Comparison of ENCODE assay signal across 24 cellular contexts in the genomic region with DNA sequence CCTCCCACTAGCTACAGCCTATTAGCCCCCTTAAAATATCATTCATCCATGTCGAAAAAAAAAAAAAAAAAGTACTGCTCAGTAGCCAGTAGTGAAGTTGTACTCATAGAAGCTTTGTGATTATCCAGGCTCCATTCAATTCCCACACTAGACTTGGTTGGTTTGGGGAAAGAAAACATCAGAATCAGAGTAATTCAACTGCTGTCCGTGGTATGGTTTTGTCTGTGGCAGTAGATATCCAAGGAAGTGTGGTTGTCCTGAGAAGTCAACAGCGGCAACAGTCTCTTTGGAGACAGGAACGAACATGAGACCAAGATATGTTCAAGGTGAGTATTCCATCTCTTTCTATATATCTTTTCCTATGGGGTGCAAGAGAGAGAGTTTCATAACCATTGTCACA.
"Had no signal": no experiment of that assay in that cellular context is flagged by ENCODE, and none has a peak within 500 bp of the region (broad histone marks: within the 10 kb centered on the region; RNA-seq: fewer than 3 reads in every experiment).

No MANE protein-coding gene starts in this region.

- H3K4me3 Mint-ChIP-seq: immature natural killer cell; natural killer cell; stimulated activated memory B cell treated with anti-CD40 and anti-IgM and Interleukin-4, amounts not matched to agents 10 μg/mL and 1 μg/mL and 100 μg/mL, for 72 hours; stimulated activated naive CD8-positive, alpha-beta T cell treated with anti-CD3 and anti-CD28 coated beads, Interleukin-15, amount 100 ng/mL, for 72 hours; type B pancreatic cell had no signal

- H3K4me3 ChIP-seq: left lung, lower lobe of right lung, ovary, right atrium auricular region, right lobe of liver, smooth muscle cell, tibial nerve, uterus had no signal

- H3K27ac Mint-ChIP-seq: immature natural killer cell; natural killer cell; progenitor cell of endocrine pancreas; stimulated activated memory B cell treated with anti-CD40 and anti-IgM and Interleukin-4, amounts not matched to agents 10 μg/mL and 1 μg/mL and 100 μg/mL, for 72 hours; type B pancreatic cell had no signal

- H3K9me3 Mint-ChIP-seq: stimulated activated memory B cell treated with anti-CD40 and anti-IgM and Interleukin-4, amounts not matched to agents 10 μg/mL and 1 μg/mL and 100 μg/mL, for 72 hours; stimulated activated naive CD8-positive, alpha-beta T cell treated with anti-CD3 and anti-CD28 coated beads, Interleukin-15, amount 100 ng/mL, for 72 hours; type B pancreatic cell had no signal

- H3K9me3 ChIP-seq: left lung, lower lobe of right lung, ovary, right atrium auricular region, right lobe of liver, tibial nerve, uterus had no signal

- H3K36me3 Mint-ChIP-seq: immature natural killer cell; natural killer cell; stimulated activated memory B cell treated with anti-CD40 and anti-IgM and Interleukin-4, amounts not matched to agents 10 μg/mL and 1 μg/mL and 100 μg/mL, for 72 hours; type B pancreatic cell had no signal

- H3K27ac ChIP-seq: left lung, lower lobe of right lung, ovary, right atrium auricular region, right lobe of liver, tibial nerve, uterus had no signal

- ATAC-seq: left colon; left lung; lower lobe of right lung; natural killer cell; right lobe of liver; stimulated activated memory B cell treated with anti-CD40 and anti-IgM and Interleukin-4, amounts not matched to agents 10 μg/mL and 1 μg/mL and 100 μg/mL, for 72 hours; stimulated activated naive CD8-positive, alpha-beta T cell treated with anti-CD3 and anti-CD28 coated beads, Interleukin-15, amount 100 ng/mL, for 72 hours had no signal

- H3K4me1 Mint-ChIP-seq: immature natural killer cell; natural killer cell; stimulated activated memory B cell treated with anti-CD40 and anti-IgM and Interleukin-4, amounts not matched to agents 10 μg/mL and 1 μg/mL and 100 μg/mL, for 72 hours; stimulated activated naive CD8-positive, alpha-beta T cell treated with anti-CD3 and anti-CD28 coated beads, Interleukin-15, amount 100 ng/mL, for 72 hours had no signal

- H3K36me3 ChIP-seq: left lung, lower lobe of right lung, ovary, right atrium auricular region, right lobe of liver, tibial nerve, uterus had no signal

- H3K27me3 ChIP-seq: ovary, right atrium auricular region, right lobe of liver, tibial nerve, uterus had no signal

- H3K4me1 ChIP-seq: left lung, lower lobe of right lung, right atrium auricular region, right lobe of liver, tibial nerve, uterus had no signal

- H3K4me2 ChIP-seq: smooth muscle cell had no signal

- DNase-seq: immature natural killer cell; kidney; left colon; left lung; lower lobe of right lung; mammary epithelial cell; mesenchymal stem cell; natural killer cell; ovary; right lobe of liver; stimulated activated CD4-positive, alpha-beta T cell treated with anti-CD3 and anti-CD28 coated beads, Interleukin-1b, Interleukin-23, amount 100 ng/mL, for 48 hours; stimulated activated CD4-positive, alpha-beta T cell treated with anti-CD3 and anti-CD28 coated beads, Interleukin-2, amount 100 ng/mL, for 48 hours; stimulated activated CD4-positive, alpha-beta T cell treated with anti-CD3 and anti-CD28 coated beads, Interleukin-4, amount 100 ng/mL, for 4 hours; stimulated activated CD8-positive, alpha-beta memory T cell treated with anti-CD3 and anti-CD28 coated beads, Interleukin-4, amount 100 ng/mL, for 48 hours; stimulated activated naive CD4-positive, alpha-beta T cell treated with Interleukin-2 at 50 U/mL for 16 hours; stimulated activated naive CD8-positive, alpha-beta T cell treated with anti-CD3 and anti-CD28 coated beads, Interleukin-15, amount 100 ng/mL, for 72 hours; substantia nigra; uterus had no signal
